22 cellular contexts compared by ENCODE assay signal in the genomic region with DNA sequence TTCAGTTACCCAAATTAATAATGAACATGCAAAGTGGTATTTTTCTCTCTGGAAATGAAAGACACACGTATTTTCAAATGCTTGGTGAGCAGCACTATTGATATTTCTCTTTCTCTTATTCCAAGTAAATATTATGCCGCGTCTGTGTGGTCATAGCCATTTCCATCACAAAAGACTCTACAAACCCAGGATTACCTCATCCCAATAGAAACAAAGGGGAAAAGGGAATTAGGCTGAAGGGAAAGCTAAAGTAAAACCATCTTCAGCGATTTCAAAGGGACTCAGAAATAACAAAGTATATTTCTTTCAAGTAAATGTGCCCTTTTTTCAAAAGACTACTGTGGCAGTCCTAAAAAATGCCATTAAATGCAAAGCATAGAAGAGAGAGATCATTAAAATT.
DNase-seq lines count a peak whose midpoint lies in the region; TF ChIP-seq lines count a peak whose summit lies in the region.
"Had no signal": no experiment of that assay in that cellular context is flagged by ENCODE, and none has a peak within 500 bp of the region (broad histone marks: within the 10 kb centered on the region; RNA-seq: fewer than 3 reads in every experiment).

No MANE protein-coding gene starts in this region.

- H3K36me3 ChIP-seq in breast epithelium (no peaks in the 10 kb centered on the region), iPS-20b (ENCODE audit: insufficient read depth, low read depth, low read length) (no peaks in the 10 kb centered on the region), WERI-Rb-1 (no peaks in the 10 kb centered on the region), BE2C (no peaks in the 10 kb centered on the region)

- TF ChIP-seq CTCF in MCF 10A (IDR thresholded peaks at IDR 0.05; ENCODE audit: unreplicated experiment) (no peak), breast epithelium (IDR thresholded peaks at IDR 0.05) (no peak), WERI-Rb-1 (IDR thresholded peaks at IDR 0.05; ENCODE audit: low read depth, low read length) (no peak), BE2C (IDR thresholded peaks at IDR 0.05; ENCODE audit: low read depth, low read length) (no peak)

- H3K27me3 ChIP-seq in breast epithelium (no peaks in the 10 kb centered on the region), iPS-20b (ENCODE audit: insufficient read depth, low read length) (no peaks in the 10 kb centered on the region), WERI-Rb-1 (ENCODE audit: insufficient read depth, low read depth, severe bottlenecking) (no peaks in the 10 kb centered on the region), BE2C (no peaks in the 10 kb centered on the region; the same call in 1 of the 2 replicates)

- H3K4me3 Mint-ChIP-seq in MCF 10A (ENCODE audit: unreplicated experiment) = peak overlapping the region; percentile 21
- H3K4me3 Mint-ChIP-seq: activated naive CD8-positive, alpha-beta T cell treated with anti-CD3 and anti-CD28 coated beads, Interleukin-2, amount 10 ng/mL, durations not matched to agents 7 days and 5 days; central memory CD8-positive, alpha-beta T cell; endodermal cell; type B pancreatic cell had no signal

- H3K4me3 ChIP-seq in breast epithelium (no peak overlapping the region), iPS-20b (ENCODE audit: low read length) (peak overlapping the region; percentile 49), WERI-Rb-1 (ENCODE audit: low read depth, low read length) (no peak overlapping the region), BE2C (ENCODE audit: low read depth, low read length) (no peak overlapping the region)
- H3K4me3 ChIP-seq: GM12878, skin epidermis had no signal

- peaks cover 6% of the 10 kb centered on the region for H3K9me3 Mint-ChIP-seq in MCF 10A (ENCODE audit: unreplicated experiment)
- H3K9me3 Mint-ChIP-seq: activated naive CD8-positive, alpha-beta T cell treated with anti-CD3 and anti-CD28 coated beads, Interleukin-2, amount 10 ng/mL, durations not matched to agents 7 days and 5 days; central memory CD8-positive, alpha-beta T cell; type B pancreatic cell had no signal

- CTCF ChIA-PET in MCF 10A (lab: Yijun Ruan, JAX) = interaction anchor here (0.7 to 0.9 kb wide), 2 partner anchors 156 to 791 kb away, joined by 3 to 6 read pairs; no protein-coding TSS in a partner anchor

- H3K27me3 Mint-ChIP-seq in MCF 10A (ENCODE audit: insufficient read depth, unreplicated experiment) = no peaks in the 10 kb centered on the region

- H3K27ac Mint-ChIP-seq in MCF 10A (ENCODE audit: low read depth, unreplicated experiment) = peak overlapping the region; percentile 98
- H3K27ac Mint-ChIP-seq: activated naive CD8-positive, alpha-beta T cell treated with anti-CD3 and anti-CD28 coated beads, Interleukin-2, amount 10 ng/mL, durations not matched to agents 7 days and 5 days; type B pancreatic cell had no signal

- peak overlapping the region; percentile 50 for H3K9ac ChIP-seq in iPS-20b (ENCODE audit: low read depth, low read length)
- H3K9ac ChIP-seq: parathyroid adenoma had no signal

- DNase-seq in MCF 10A (ENCODE audit: unreplicated experiment) = no peak
- no peak for DNase-seq in breast epithelium (ENCODE audit: low spot score in 2 of 2)
- peak; percentile 71 for DNase-seq in astrocyte of the hippocampus (ENCODE audit: low read depth, low spot score)
- DNase-seq in WERI-Rb-1 = no peak
- no peak for DNase-seq in BE2C
- DNase-seq in stimulated activated CD8-positive, alpha-beta memory T cell treated with anti-CD3 and anti-CD28 coated beads, Interleukin-4, amount 100 ng/mL, for 48 hours = no peak
- no peak for DNase-seq in GM03348 (ENCODE audit: low spot score)
- DNase-seq: ACHN; activated CD4-positive, alpha-beta T cell treated with anti-CD3 and anti-CD28 coated beads for 48 hours; activated naive CD8-positive, alpha-beta T cell treated with anti-CD3 and anti-CD28 coated beads, Interleukin-2, amount 10 ng/mL, durations not matched to agents 7 days and 5 days; endodermal cell; head of caudate nucleus; NK-92 treated with Interleukin-12 subunit alpha and Interleukin-12 subunit beta, amount 100 ng/mL, for 24 hours; SHP77; stimulated activated naive CD4-positive, alpha-beta T cell treated with Interleukin-2 at 50 U/mL for 16 hours; T-helper 9 cell had no signal

- H3K4me1 ChIP-seq in breast epithelium (no peaks in the 10 kb centered on the region), iPS-20b (ENCODE audit: insufficient read depth, low read length) (peaks cover 20% of the 10 kb centered on the region; the same call in 1 of the 2 replicates), BE2C (no peaks in the 10 kb centered on the region)
- H3K4me1 ChIP-seq: parathyroid adenoma had no signal

- H3K4me1 Mint-ChIP-seq in MCF 10A (ENCODE audit: insufficient read depth, unreplicated experiment) = peaks cover 25% of the 10 kb centered on the region
- H3K4me1 Mint-ChIP-seq: activated naive CD8-positive, alpha-beta T cell treated with anti-CD3 and anti-CD28 coated beads, Interleukin-2, amount 10 ng/mL, durations not matched to agents 7 days and 5 days; central memory CD8-positive, alpha-beta T cell had no signal

- no peak overlapping the region for H3K27ac ChIP-seq in breast epithelium
- H3K27ac ChIP-seq in iPS-20b (ENCODE audit: low read length) = peak overlapping the region; percentile 35
- H3K27ac ChIP-seq in WERI-Rb-1 = no peak overlapping the region
- H3K27ac ChIP-seq: parathyroid adenoma had no signal

- no peaks in the 10 kb centered on the region for H3K36me3 Mint-ChIP-seq in MCF 10A (ENCODE audit: insufficient read depth, unreplicated experiment)
- H3K36me3 Mint-ChIP-seq: activated naive CD8-positive, alpha-beta T cell treated with anti-CD3 and anti-CD28 coated beads, Interleukin-2, amount 10 ng/mL, durations not matched to agents 7 days and 5 days; type B pancreatic cell had no signal

- intact Hi-C loops in MCF 10A (cut with micrococcal nuclease) (loop anchor here (2.0 to 5.0 kb wide), 2 partner anchors 58 to 116 kb away; no protein-coding TSS in a partner anchor), breast epithelium (cut with DNase I; ENCODE audit: low total_unique reads) (no loop called here)

- POLR2A ChIA-PET in MCF 10A (lab: Yijun Ruan, JAX) = interaction anchor here (0.8 to 1.4 kb wide), 4 partner anchors 12 to 129 kb away, joined by 3 to 4 read pairs (median 4); no protein-coding TSS in a partner anchor

- BruUV-seq in MCF 10A (replicated peaks; lab: Mats Ljungman, UMichigan) = TSS peak; percentile 94

- H3K9me3 ChIP-seq in breast epithelium = no peaks in the 10 kb centered on the region
- H3K9me3 ChIP-seq in iPS-20b (ENCODE audit: insufficient read depth, low read depth, low read length) = no peaks in the 10 kb centered on the region
- H3K9me3 ChIP-seq in WERI-Rb-1 (ENCODE audit: severe bottlenecking) = no peaks in the 10 kb centered on the region
- no peaks in the 10 kb centered on the region for H3K9me3 ChIP-seq in BE2C

- TF ChIP-seq POLR2A in breast epithelium (IDR thresholded peaks at IDR 0.05) = no peak
